Comparison of ENCODE assay signal across 8 cellular contexts in the genomic region with DNA sequence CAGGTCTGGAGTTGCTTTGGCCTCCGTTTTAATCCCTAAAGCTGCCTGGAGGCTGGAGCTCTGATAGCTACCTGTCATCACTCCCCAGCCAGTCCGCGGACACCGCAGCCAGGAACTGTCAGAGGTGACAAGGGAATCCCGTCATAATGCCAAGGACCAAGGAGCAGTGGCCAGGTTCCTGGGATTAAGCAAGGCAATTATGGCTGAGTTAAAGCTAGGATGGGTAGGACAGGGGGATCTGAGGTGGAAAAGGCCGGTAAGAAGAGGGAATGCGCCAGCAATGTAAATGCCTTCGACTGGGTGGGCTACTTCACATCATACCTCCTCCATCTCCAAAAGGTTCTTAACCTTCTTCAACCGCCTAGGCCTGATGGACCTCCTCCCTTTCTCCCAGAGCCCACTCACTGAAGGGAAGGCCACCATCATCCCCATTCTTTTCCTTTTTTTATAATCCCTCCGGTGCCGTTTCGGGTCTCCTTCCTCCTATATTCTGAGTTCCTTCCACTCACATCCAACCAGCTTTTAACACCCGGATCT. TPM values are rescaled to one million over a fixed set of nuclear protein-coding genes. Genes with fewer than 3 reads are reported as not detected.
DNase-seq lines count a peak whose midpoint lies in the region; ATAC-seq and TF ChIP-seq lines count a peak whose summit lies in the region.

No MANE protein-coding gene starts in this region.

- H3K4me1 ChIP-seq in Caco-2 (peaks cover 18% of the 10 kb centered on the region; the same call in 1 of the 2 replicates), KMS-11 (ENCODE audit: low read depth, poor library complexity, severe bottlenecking) (peaks cover 15% of the 10 kb centered on the region)

- H2AFZ ChIP-seq in KMS-11 (ENCODE audit: low read depth), result no peak overlapping the region; the same call in 1 of the 2 replicates

- H3K27me3 ChIP-seq in Caco-2 (replicated peaks; ENCODE audit: control insufficient read depth, insufficient read depth, low read length) (no peaks in the 10 kb centered on the region), KMS-11 (ENCODE audit: insufficient read depth, low read depth) (no peaks in the 10 kb centered on the region)

- no peaks in the 10 kb centered on the region for H3K9me3 Mint-ChIP-seq in Caco-2 (ENCODE audit: unreplicated experiment)
- no peaks in the 10 kb centered on the region for H3K9me3 Mint-ChIP-seq in activated naive CD8-positive, alpha-beta T cell (ENCODE audit: low read depth)
- H3K9me3 Mint-ChIP-seq in progenitor cell of endocrine pancreas (ENCODE audit: low read depth), result no peaks in the 10 kb centered on the region

- H3K36me3 Mint-ChIP-seq in Caco-2 (ENCODE audit: insufficient read depth, unreplicated experiment) (peaks cover 22% of the 10 kb centered on the region), progenitor cell of endocrine pancreas (ENCODE audit: insufficient read depth) (peaks cover 1% of the 10 kb centered on the region)
- H3K36me3 Mint-ChIP-seq in activated naive CD8-positive, alpha-beta T cell, result no peaks in the 10 kb centered on the region

- H3K27me3 Mint-ChIP-seq in Caco-2 (ENCODE audit: insufficient read depth, unreplicated experiment), result no peaks in the 10 kb centered on the region
- no peaks in the 10 kb centered on the region for H3K27me3 Mint-ChIP-seq in activated naive CD8-positive, alpha-beta T cell
- no peaks in the 10 kb centered on the region for H3K27me3 Mint-ChIP-seq in progenitor cell of endocrine pancreas

- ATAC-seq in left cardiac atrium, result peak; percentile 14 to 30
- ATAC-seq in GM21825 (IDR thresholded peaks at IDR 0.05; ENCODE audit: unreplicated experiment), result no peak
- ATAC-seq in GM21717 (IDR thresholded peaks at IDR 0.05; ENCODE audit: unreplicated experiment), result no peak

- TSS peak; percentile 57 for BruUV-seq in Caco-2 (replicated peaks; lab: Mats Ljungman, UMichigan)

- H3K9me3 ChIP-seq in Caco-2, result no peaks in the 10 kb centered on the region

- H3K27ac Mint-ChIP-seq in Caco-2 (ENCODE audit: unreplicated experiment) (peak overlapping the region; percentile 90), progenitor cell of endocrine pancreas (peak overlapping the region; percentile 98)
- peak overlapping the region; percentile 82 for H3K27ac Mint-ChIP-seq in activated naive CD8-positive, alpha-beta T cell

- peak overlapping the region; percentile 68; the same call in 1 of the 2 replicates for H3K9ac ChIP-seq in KMS-11

- DNase-seq in Caco-2, result peak in 1 of 2 experiments; percentile 29
- DNase-seq in left cardiac atrium, result peak; percentile 65
- DNase-seq in progenitor cell of endocrine pancreas (ENCODE audit: low spot score, unreplicated experiment), result no peak
- no peak for DNase-seq in GM19238 (ENCODE audit: insufficient read length, low spot score)

- H3K36me3 ChIP-seq in Caco-2 (ENCODE audit: control insufficient read depth, insufficient read depth, low read length) (no peaks in the 10 kb centered on the region), KMS-11 (ENCODE audit: insufficient read depth) (no peaks in the 10 kb centered on the region)

- CTCF ChIA-PET in Caco-2 (lab: Charles Lee), result interaction anchor here (0.7 to 2.4 kb wide), 7 partner anchors 10 to 79 kb away, joined by 3 to 19 read pairs (median 4); partner anchors contain the start of genes HOMEZ, PABPN1 and RNF212B

- H3K27ac ChIP-seq in KMS-11, result peak overlapping the region; percentile 26; the same call in 1 of the 2 replicates

- H3K4me3 Mint-ChIP-seq in Caco-2 (ENCODE audit: unreplicated experiment) (peak overlapping the region; percentile 100), progenitor cell of endocrine pancreas (ENCODE audit: low read depth) (peak overlapping the region; percentile 88)
- H3K4me3 Mint-ChIP-seq in activated naive CD8-positive, alpha-beta T cell, result peak overlapping the region; percentile 88

- 0 out of 2 replicates have a peak, but pooled peaks cover 5% of the 10 kb centered on the region for H3K79me2 ChIP-seq in KMS-11 (ENCODE audit: insufficient read depth, low read depth)

- intact Hi-C loops in Caco-2 (cut with micrococcal nuclease; ENCODE audit: unreplicated experiment), result loop anchor here (1.0 to 5.0 kb wide), 3 partner anchors 14 to 178 kb away; partner anchors contain the start of genes HOMEZ and PABPN1
- intact Hi-C loops in left cardiac atrium (cut with DNase I), result no loop called here

- peaks cover 7% of the 10 kb centered on the region for H3K4me1 Mint-ChIP-seq in Caco-2 (ENCODE audit: low read depth, unreplicated experiment)
- H3K4me1 Mint-ChIP-seq in activated naive CD8-positive, alpha-beta T cell (ENCODE audit: low read depth), result peaks cover 23% of the 10 kb centered on the region
- peaks cover 12% of the 10 kb centered on the region for H3K4me1 Mint-ChIP-seq in progenitor cell of endocrine pancreas (ENCODE audit: low read depth)

- peak overlapping the region; percentile 71 for H3K4me3 ChIP-seq in Caco-2 (ENCODE audit: low read depth, low read length)
- H3K4me3 ChIP-seq in KMS-11 (IDR thresholded peaks at IDR 0.05; ENCODE audit: insufficient read depth, low read depth, low read length), result no peak overlapping the region

- H3K4me2 ChIP-seq in KMS-11, result peak overlapping the region; percentile 76

- no peak for TF ChIP-seq CTCF in Caco-2 (IDR thresholded peaks at IDR 0.05; ENCODE audit: insufficient read depth in 1 of 2, low read depth in 1 of 2, low read length in 1 of 2, severe bottlenecking in 1 of 2, unreplicated experiment in 1 of 2)
- TF ChIP-seq CTCF in KMS-11 (conservative IDR thresholded peaks at IDR 0.05; ENCODE audit: low read depth, low read length), result no peak
- TF ChIP-seq CTCF in progenitor cell of endocrine pancreas (IDR thresholded peaks at IDR 0.05; ENCODE audit: unreplicated experiment), result no peak

- no peaks in the 10 kb centered on the region for H4K20me1 ChIP-seq in KMS-11 (ENCODE audit: insufficient read depth)

- POLR2A ChIA-PET in Caco-2 (lab: Charles Lee), result interaction anchor here (1.5 to 3.9 kb wide), 2 partner anchors 15 to 20 kb away, joined by 12 to 39 read pairs; partner anchors contain the start of genes HOMEZ and PABPN1

RNA-seq across cellular contexts. Expression of gene PPP1R3E, which starts 1.9 kb away (rescaled TPM):
- total RNA-seq in Caco-2 (2022), result 5.9 and 8.6 TPM in 2 replicates
- 1 to 10 TPM; 8.0 to 8.3 TPM for total RNA-seq in left cardiac atrium
- 8.4 and 8.9 TPM in 2 replicates for total RNA-seq in progenitor cell of endocrine pancreas

RNA-seq across cellular contexts. Expression of gene BCL2L2, which starts 5.9 kb away (rescaled TPM):
- 19.1 and 20.8 TPM in 2 replicates for total RNA-seq in Caco-2 (2022)
- 10 to 100 TPM; 46.7 to 47.7 TPM for total RNA-seq in left cardiac atrium
- 23.7 and 24.3 TPM in 2 replicates for total RNA-seq in progenitor cell of endocrine pancreas

RNA-seq across cellular contexts. Expression of gene HOMEZ, which starts 14.8 kb away (rescaled TPM):
- total RNA-seq in Caco-2 (2022), result 7.4 and 7.6 TPM in 2 replicates
- 1 to 10 TPM; 8.3 to 8.5 TPM for total RNA-seq in left cardiac atrium
- 21.1 and 22.5 TPM in 2 replicates for total RNA-seq in progenitor cell of endocrine pancreas

RNA-seq across cellular contexts. Expression of gene PABPN1, which starts 20.5 kb away (rescaled TPM):
- total RNA-seq in Caco-2 (2022), result 196 and 202 TPM in 2 replicates
- 10 to 100 TPM; 74.4 to 94.1 TPM for total RNA-seq in left cardiac atrium
- total RNA-seq in progenitor cell of endocrine pancreas, result 318 and 338 TPM in 2 replicates

RNA-seq across cellular contexts. Expression of gene SLC22A17, which starts 51.9 kb away (rescaled TPM):
- total RNA-seq in Caco-2 (2022) (3.1 and 3.7 TPM in 2 replicates), left cardiac atrium (10 to 100 TPM; 31.4 to 34.6 TPM), progenitor cell of endocrine pancreas (26.2 and 29.3 TPM in 2 replicates)

Comparison
In these comparisons a context has a peak if more than half of its experiments do, and no peak if none do; other contexts are left out.
1. ATAC-seq: peak in left cardiac atrium (2 of 2); none in GM21825 (single experiment) and GM21717 (single experiment).
2. Peak in every context shown above with its lines, with median percentiles within 50 percentile points of each other: H3K27ac Mint-ChIP-seq and H3K4me3 Mint-ChIP-seq.